In genomic region chr19:48403606-48404005, GRCh38 we compare ENCODE assay signal across 7 cellular contexts. TPM values are rescaled to one million over a fixed set of nuclear protein-coding genes. Genes with fewer than 3 reads are reported as not detected.
DNase-seq lines count a peak whose midpoint lies in the region; ATAC-seq lines count a peak whose summit lies in the region.
"Had no signal": no experiment of that assay in that cellular context is flagged by ENCODE, and none has a peak within 500 bp of the region (broad histone marks: within the 10 kb centered on the region; RNA-seq: fewer than 3 reads in every experiment).

No MANE protein-coding gene starts in this region.

- H3K4ac ChIP-seq in mesendoderm (ENCODE audit: low read depth, low read length), result no peak overlapping the region

- H3K56ac ChIP-seq in mesendoderm (ENCODE audit: low read length), result no peak overlapping the region

- no peak overlapping the region for H4K5ac ChIP-seq in mesendoderm (ENCODE audit: low read length)

- DNase-seq in NCI-H446 (lab: John Stamatoyannopoulos, UW) (peak; percentile 24 to 61), NCI-H446 treated with DMSO at 0.1 percent for 48 hours (lab: John Stamatoyannopoulos, UW) (no peak), M059J (ENCODE audit: low read depth) (peak; percentile 74), mesendoderm (peak; percentile 91)
- DNase-seq in activated naive CD4-positive, alpha-beta T cell treated with anti-CD3 and anti-CD28 coated beads, Interleukin-2, amount 50 U/mL, for 16 hours, result peak; percentile 41

- no CpG with 5 or more reads among the region's 3 CpGs for WGBS in mesendoderm (ENCODE audit: extremely low coverage, insufficient coverage, low lambda C conversion rate)

- H4K8ac ChIP-seq in mesendoderm (ENCODE audit: low read depth, low read length), result no peak overlapping the region

- H3K36me3 ChIP-seq in mesendoderm (ENCODE audit: control insufficient read depth, insufficient read depth, low read length), result no peaks in the 10 kb centered on the region
- H3K36me3 ChIP-seq: BLaER1 treated with 17β-estradiol and CSF1 and Interleukin-3, amounts not matched to agents 10 nM and 100 nM had no signal

- H2BK120ac ChIP-seq in mesendoderm (ENCODE audit: low read depth, low read length), result no peak overlapping the region

- no peak overlapping the region for H3K23ac ChIP-seq in mesendoderm (ENCODE audit: low read length)

- no peak overlapping the region for H3K4me3 ChIP-seq in mesendoderm (ENCODE audit: low read length)
- H3K4me3 ChIP-seq: BLaER1 treated with 17β-estradiol and CSF1 and Interleukin-3, amounts not matched to agents 10 nM and 100 nM had no signal

- H3K27ac ChIP-seq in mesendoderm (ENCODE audit: low read depth, low read length), result no peak overlapping the region
- H3K27ac ChIP-seq: BLaER1 treated with 17β-estradiol and CSF1 and Interleukin-3, amounts not matched to agents 10 nM and 100 nM had no signal

- H3K4me1 ChIP-seq in mesendoderm (ENCODE audit: control insufficient read depth, low read depth, low read length), result peaks cover 1% of the 10 kb centered on the region

- no peaks in the 10 kb centered on the region for H3K79me2 ChIP-seq in mesendoderm (ENCODE audit: control insufficient read depth, insufficient read depth, low read length)

- H2BK15ac ChIP-seq in mesendoderm (replicated peaks; ENCODE audit: low read depth), result no peak overlapping the region

- H3K79me1 ChIP-seq in mesendoderm (ENCODE audit: low read length), result no peaks in the 10 kb centered on the region

- H3K9ac ChIP-seq in mesendoderm (ENCODE audit: low read length), result no peak overlapping the region
- H3K9ac ChIP-seq: BLaER1 treated with 17β-estradiol and CSF1 and Interleukin-3, amounts not matched to agents 10 nM and 100 nM had no signal

- H2BK5ac ChIP-seq in mesendoderm (ENCODE audit: low read length), result no peak overlapping the region

- H3K4me2 ChIP-seq in mesendoderm (ENCODE audit: low read length), result no peak overlapping the region

- no peak for ATAC-seq in GM18519 (IDR thresholded peaks at IDR 0.05; ENCODE audit: low FRiP score, unreplicated experiment)

- H3K18ac ChIP-seq in mesendoderm (ENCODE audit: low read length), result no peak overlapping the region

- no peak overlapping the region for H2AK5ac ChIP-seq in mesendoderm (ENCODE audit: low read length)

- H3K27me3 ChIP-seq in mesendoderm (ENCODE audit: insufficient read depth, low read length, poor library complexity), result no peaks in the 10 kb centered on the region

RNA-seq across cellular contexts. Expression of gene GRIN2D, which starts 10.1 kb away (rescaled TPM):
- 0.42 and 1.2 TPM in 2 replicates for total RNA-seq in M059J (2014; rRNA removed; shearing (Covaris generic))
- polyA plus RNA-seq in mesendoderm (2013, experiment 1 of 2), result 2.2 TPM
- 2.1 TPM for polyA plus RNA-seq in mesendoderm (2013, experiment 2 of 2)

RNA-seq across cellular contexts. Expression of gene KDELR1, which starts 12.3 kb away (rescaled TPM):
- 236 and 247 TPM in 2 replicates for total RNA-seq in M059J (2014; rRNA removed; shearing (Covaris generic))
- polyA plus RNA-seq in mesendoderm (2013, experiment 1 of 2), result 243 TPM
- polyA plus RNA-seq in mesendoderm (2013, experiment 2 of 2), result 238 TPM

RNA-seq across cellular contexts. Expression of gene SYNGR4, which starts 39.4 kb away (rescaled TPM):
- 0.42 TPM in 1 of 2 replicates, not detected in the other for total RNA-seq in M059J (2014; rRNA removed; shearing (Covaris generic))
- polyA plus RNA-seq in mesendoderm (2013, experiment 1 of 2), result 0.13 TPM
- 0.14 TPM for polyA plus RNA-seq in mesendoderm (2013, experiment 2 of 2)

RNA-seq across cellular contexts. Expression of gene TMEM143, which starts 39.9 kb away (rescaled TPM):
- total RNA-seq in M059J (2014; rRNA removed; shearing (Covaris generic)), result 2.3 and 3.3 TPM in 2 replicates
- polyA plus RNA-seq in mesendoderm (2013, experiment 1 of 2), result 4.8 TPM
- 4.9 TPM for polyA plus RNA-seq in mesendoderm (2013, experiment 2 of 2)

RNA-seq across cellular contexts. Expression of gene GRWD1, which starts 42.2 kb away (rescaled TPM):
- 41.3 and 49.9 TPM in 2 replicates for total RNA-seq in M059J (2014; rRNA removed; shearing (Covaris generic))
- polyA plus RNA-seq in mesendoderm (2013, experiment 1 of 2), result 35.4 TPM
- 37.3 TPM for polyA plus RNA-seq in mesendoderm (2013, experiment 2 of 2)
